ENCODE assay signal across 23 cellular contexts in the genomic region with DNA sequence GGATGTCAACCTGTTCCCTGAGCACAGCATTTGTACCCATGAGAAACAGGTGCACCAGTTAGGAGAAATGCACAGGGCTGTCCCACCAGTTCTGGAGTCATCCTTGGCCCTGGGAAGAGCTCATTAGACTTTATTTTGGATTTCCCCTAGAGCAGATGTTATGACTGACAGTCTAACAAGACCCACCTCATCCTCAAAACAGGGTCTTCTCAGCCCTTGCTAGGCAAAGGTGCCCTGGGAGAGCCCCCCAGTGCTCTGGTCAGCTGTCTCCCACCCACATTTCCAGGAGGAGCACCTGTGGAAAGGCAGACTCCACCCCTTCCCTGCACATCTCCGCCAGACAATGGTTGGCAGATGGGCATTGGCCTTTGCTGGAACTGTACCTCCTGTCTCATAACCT. TPM values are rescaled to one million over a fixed set of nuclear protein-coding genes. Genes with fewer than 3 reads are reported as not detected.
DNase-seq lines count a peak whose midpoint lies in the region; ATAC-seq and TF ChIP-seq lines count a peak whose summit lies in the region.
"Had no signal": no experiment of that assay in that cellular context is flagged by ENCODE, and none has a peak within 500 bp of the region (broad histone marks: within the 10 kb centered on the region; RNA-seq: fewer than 3 reads in every experiment).

No MANE protein-coding gene starts in this region.

- no peak overlapping the region for H3K4me3 Mint-ChIP-seq in T-helper 1 cell treated with Interleukin-12 subunit alpha and Interleukin-12 subunit beta and Interleukin-4 antibody, amounts not matched to agents 30 μg/mL and 1 μg/mL, for 36 hours
- peak overlapping the region; percentile 84 to 99 (median 98) for H3K4me3 Mint-ChIP-seq in CD4-positive, CD25-positive, alpha-beta regulatory T cell
- H3K4me3 Mint-ChIP-seq in activated naive CD8-positive, alpha-beta T cell treated with anti-CD3 and anti-CD28 coated beads, Interleukin-2, amount 10 ng/mL, durations not matched to agents 7 days and 5 days: no peak overlapping the region
- H3K4me3 Mint-ChIP-seq in nephron: peak overlapping the region in 2 of 3 experiments; percentile 92 to 95

- H3K36me3 ChIP-seq in CD4-positive, CD25-positive, alpha-beta regulatory T cell (ENCODE audit: control insufficient read depth, insufficient read depth, low read length): peaks cover 13% of the 10 kb centered on the region
- H3K36me3 ChIP-seq in gastroesophageal sphincter: peaks cover 0 to 5% of the 10 kb centered on the region in 2 donors
- no peaks in the 10 kb centered on the region for H3K36me3 ChIP-seq in prostate gland
- H3K36me3 ChIP-seq: pancreas, right atrium auricular region, SJSA1, thyroid gland had no signal

- TF ChIP-seq POLR2A in gastroesophageal sphincter (IDR thresholded peaks at IDR 0.05) (peak in 1 of 2 donors; percentile 2), prostate gland (IDR thresholded peaks at IDR 0.05) (no peak)

- H3K9me3 Mint-ChIP-seq in T-helper 1 cell treated with Interleukin-12 subunit alpha and Interleukin-12 subunit beta and Interleukin-4 antibody, amounts not matched to agents 30 μg/mL and 1 μg/mL, for 36 hours: no peaks in the 10 kb centered on the region
- H3K9me3 Mint-ChIP-seq in CD4-positive, CD25-positive, alpha-beta regulatory T cell: no peaks in the 10 kb centered on the region
- no peaks in the 10 kb centered on the region for H3K9me3 Mint-ChIP-seq in activated naive CD8-positive, alpha-beta T cell treated with anti-CD3 and anti-CD28 coated beads, Interleukin-2, amount 10 ng/mL, durations not matched to agents 7 days and 5 days
- no peaks in the 10 kb centered on the region for H3K9me3 Mint-ChIP-seq in nephron
- H3K9me3 Mint-ChIP-seq: activated naive CD4-positive, alpha-beta T cell treated with anti-CD3 and anti-CD28 coated beads, Interleukin-2, amount 50 U/mL, for 72 hours had no signal

- POLR2A ChIA-PET in activated naive CD8-positive, alpha-beta T cell treated with anti-CD3 and anti-CD28 coated beads, Interleukin-2, amount 10 ng/mL, durations not matched to agents 7 days and 5 days (lab: Charles Lee): interaction anchor here (1.0 to 2.1 kb wide), 2 partner anchors 83 to 193 kb away, joined by 5 to 7 read pairs; partner anchors contain the start of gene SP140L

- TF ChIP-seq CTCF in nephron (IDR thresholded peaks at IDR 0.05; ENCODE audit: unreplicated experiment in 3 of 3) (no peak), gastroesophageal sphincter (IDR thresholded peaks at IDR 0.05) (no peak), prostate gland (IDR thresholded peaks at IDR 0.05) (no peak)

- H3K27ac ChIP-seq in CD4-positive, CD25-positive, alpha-beta regulatory T cell (ENCODE audit: insufficient read depth, low read length, poor library complexity, severe bottlenecking): no peak overlapping the region
- H3K27ac ChIP-seq in gastroesophageal sphincter: peak overlapping the region in 1 of 4 donors; percentile 18
- no peak overlapping the region for H3K27ac ChIP-seq in prostate gland
- H3K27ac ChIP-seq: 22Rv1, SJSA1 had no signal

- DNase-seq in T-helper 1 cell (no peak), NCI-H1048 (lab: John Stamatoyannopoulos, UW) (no peak), prostate gland (ENCODE audit: low spot score) (no peak)
- no peak for DNase-seq in CD4-positive, CD25-positive, alpha-beta regulatory T cell
- no peak for DNase-seq in activated naive CD8-positive, alpha-beta T cell treated with anti-CD3 and anti-CD28 coated beads, Interleukin-2, amount 10 ng/mL, durations not matched to agents 7 days and 5 days
- DNase-seq: central memory CD4-positive, alpha-beta T cell; dermis blood vessel endothelial cell; mesendoderm; NCI-H187 treated with DMSO at 0.1 percent for 48 hours; NCI-H526 treated with DMSO at 0.1 percent for 48 hours; pancreas; stimulated activated CD4-positive, alpha-beta T cell treated with anti-CD3 and anti-CD28 coated beads, Interleukin-12 subunit alpha, Interleukin-12 subunit beta, amount 100 ng/mL, for 4 hours; stimulated activated CD4-positive, alpha-beta T cell treated with anti-CD3 and anti-CD28 coated beads, Interleukin-4, amount 100 ng/mL, for 4 hours; stimulated activated naive CD8-positive, alpha-beta T cell treated with anti-CD3 and anti-CD28 coated beads, Interleukin-15, Interleukin-2, amounts not matched to agents 100 U/mL and 50 U/mL, for 24 hours; thyroid gland had no signal

- H3K27ac Mint-ChIP-seq in T-helper 1 cell treated with Interleukin-12 subunit alpha and Interleukin-12 subunit beta and Interleukin-4 antibody, amounts not matched to agents 30 μg/mL and 1 μg/mL, for 36 hours: peak overlapping the region; percentile 26
- H3K27ac Mint-ChIP-seq in CD4-positive, CD25-positive, alpha-beta regulatory T cell: peak overlapping the region; percentile 100
- H3K27ac Mint-ChIP-seq in activated naive CD8-positive, alpha-beta T cell treated with anti-CD3 and anti-CD28 coated beads, Interleukin-2, amount 10 ng/mL, durations not matched to agents 7 days and 5 days: peak overlapping the region; percentile 100
- no peak overlapping the region for H3K27ac Mint-ChIP-seq in nephron

- no peak for ATAC-seq in CD4-positive, CD25-positive, alpha-beta regulatory T cell (ENCODE audit: low read depth in 2 of 2)
- no peak for ATAC-seq in activated naive CD8-positive, alpha-beta T cell treated with anti-CD3 and anti-CD28 coated beads, Interleukin-2, amount 10 ng/mL, durations not matched to agents 7 days and 5 days (ENCODE audit: low read depth)
- no peak for ATAC-seq in gastroesophageal sphincter
- ATAC-seq: activated naive CD4-positive, alpha-beta T cell treated with anti-CD3 and anti-CD28 coated beads, Interleukin-2, amount 50 U/mL, for 72 hours; left colon; pancreas; stimulated activated naive CD8-positive, alpha-beta T cell treated with anti-CD3 and anti-CD28 coated beads, Interleukin-15, Interleukin-2, amounts not matched to agents 100 U/mL and 50 U/mL, for 24 hours had no signal

- no peaks in the 10 kb centered on the region for H3K9me3 ChIP-seq in CD4-positive, CD25-positive, alpha-beta regulatory T cell (ENCODE audit: control insufficient read depth in 2 of 2, low read length in 2 of 2)
- H3K9me3 ChIP-seq in gastroesophageal sphincter (no peaks in the 10 kb centered on the region), prostate gland (no peaks in the 10 kb centered on the region)
- H3K9me3 ChIP-seq: pancreas, right atrium auricular region, SJSA1, thyroid gland had no signal

- intact Hi-C loops in prostate gland (cut with DNase I): loop anchor here (10.0 kb wide), 1 partner anchor 305 kb away; the partner anchor contains the start of gene CAB39

- TF ChIP-seq EP300 in gastroesophageal sphincter (IDR thresholded peaks at IDR 0.05): no peak

- H3K4me1 ChIP-seq in CD4-positive, CD25-positive, alpha-beta regulatory T cell (ENCODE audit: control insufficient read depth, insufficient read depth, low read length, poor library complexity, severe bottlenecking): peaks cover 41% of the 10 kb centered on the region
- H3K4me1 ChIP-seq in gastroesophageal sphincter (peaks cover 0 to 45% (median 24%) of the 10 kb centered on the region in 3 donors), prostate gland (replicated peaks) (peaks cover 6% of the 10 kb centered on the region)
- H3K4me1 ChIP-seq: pancreas had no signal

- no peaks in the 10 kb centered on the region for H3K27me3 Mint-ChIP-seq in T-helper 1 cell treated with Interleukin-12 subunit alpha and Interleukin-12 subunit beta and Interleukin-4 antibody, amounts not matched to agents 30 μg/mL and 1 μg/mL, for 36 hours (ENCODE audit: low read depth)
- H3K27me3 Mint-ChIP-seq in CD4-positive, CD25-positive, alpha-beta regulatory T cell: no peaks in the 10 kb centered on the region
- no peaks in the 10 kb centered on the region for H3K27me3 Mint-ChIP-seq in activated naive CD8-positive, alpha-beta T cell treated with anti-CD3 and anti-CD28 coated beads, Interleukin-2, amount 10 ng/mL, durations not matched to agents 7 days and 5 days
- H3K27me3 Mint-ChIP-seq in nephron (ENCODE audit: low read depth): peaks cover 36% of the 10 kb centered on the region

- 83 to 100% methylated on average over 1 of the region's 1 CpG for WGBS in gastroesophageal sphincter (ENCODE audit: low coverage in 1 of 2), 2 donors
- WGBS in prostate gland: 88% methylated on average over 1 of the region's 1 CpG

- no peaks in the 10 kb centered on the region for H3K27me3 ChIP-seq in CD4-positive, CD25-positive, alpha-beta regulatory T cell (ENCODE audit: control insufficient read depth, insufficient read depth, low read length)
- H3K27me3 ChIP-seq in gastroesophageal sphincter: no peaks in the 10 kb centered on the region
- no peaks in the 10 kb centered on the region for H3K27me3 ChIP-seq in prostate gland (replicated peaks; ENCODE audit: insufficient read depth)
- H3K27me3 ChIP-seq: pancreas, right atrium auricular region, SJSA1, thyroid gland had no signal

- H3K4me3 ChIP-seq in CD4-positive, CD25-positive, alpha-beta regulatory T cell (ENCODE audit: low read depth, low read length): no peak overlapping the region
- H3K4me3 ChIP-seq in gastroesophageal sphincter (no peak overlapping the region), prostate gland (no peak overlapping the region)

- peaks cover 61% of the 10 kb centered on the region for H3K4me1 Mint-ChIP-seq in T-helper 1 cell treated with Interleukin-12 subunit alpha and Interleukin-12 subunit beta and Interleukin-4 antibody, amounts not matched to agents 30 μg/mL and 1 μg/mL, for 36 hours (ENCODE audit: low read depth)
- H3K4me1 Mint-ChIP-seq in CD4-positive, CD25-positive, alpha-beta regulatory T cell: peaks cover 16 to 72% (median 47%) of the 10 kb centered on the region in 4 donors
- peaks cover 63% of the 10 kb centered on the region for H3K4me1 Mint-ChIP-seq in activated naive CD8-positive, alpha-beta T cell treated with anti-CD3 and anti-CD28 coated beads, Interleukin-2, amount 10 ng/mL, durations not matched to agents 7 days and 5 days
- no peaks in the 10 kb centered on the region for H3K4me1 Mint-ChIP-seq in nephron

- peaks cover 33% of the 10 kb centered on the region for H3K36me3 Mint-ChIP-seq in T-helper 1 cell treated with Interleukin-12 subunit alpha and Interleukin-12 subunit beta and Interleukin-4 antibody, amounts not matched to agents 30 μg/mL and 1 μg/mL, for 36 hours (ENCODE audit: low read depth)
- H3K36me3 Mint-ChIP-seq in CD4-positive, CD25-positive, alpha-beta regulatory T cell: peaks cover 17% of the 10 kb centered on the region
- peaks cover 29% of the 10 kb centered on the region for H3K36me3 Mint-ChIP-seq in activated naive CD8-positive, alpha-beta T cell treated with anti-CD3 and anti-CD28 coated beads, Interleukin-2, amount 10 ng/mL, durations not matched to agents 7 days and 5 days
- no peaks in the 10 kb centered on the region for H3K36me3 Mint-ChIP-seq in nephron (ENCODE audit: low read depth)

RNA-seq across cellular contexts. Expression of gene SP100, which starts 5.7 kb away (rescaled TPM):
- 335 TPM for total RNA-seq in CD4-positive, CD25-positive, alpha-beta regulatory T cell
- 100 to 1,000 TPM; 116 to 130 (median 122) TPM for polyA plus RNA-seq in CD4-positive, CD25-positive, alpha-beta regulatory T cell
- 100 to 1,000 TPM; 301 to 314 TPM for total RNA-seq in activated naive CD8-positive, alpha-beta T cell treated with anti-CD3 and anti-CD28 coated beads, Interleukin-2, amount 10 ng/mL, durations not matched to agents 7 days and 5 days
- total RNA-seq in gastroesophageal sphincter (100 to 1,000 TPM in 1 of 4 donors, 10 to 100 TPM in 3; 70.1 to 102 (median 92.5) TPM), prostate gland (10 to 100 TPM; 51.6 to 69.0 TPM)

Comparison
In these comparisons a context has a peak if more than half of its experiments do, and no peak if none do; other contexts are left out.
1. H3K27ac Mint-ChIP-seq: peak in T-helper 1 cell treated with Interleukin-12 subunit alpha and Interleukin-12 subunit beta and Interleukin-4 antibody, amounts not matched to agents 30 μg/mL and 1 μg/mL, for 36 hours (single experiment), CD4-positive, CD25-positive, alpha-beta regulatory T cell (3 of 3) and activated naive CD8-positive, alpha-beta T cell treated with anti-CD3 and anti-CD28 coated beads, Interleukin-2, amount 10 ng/mL, durations not matched to agents 7 days and 5 days (single experiment); none in nephron (0 of 3).
2. H3K4me3 Mint-ChIP-seq: peak in CD4-positive, CD25-positive, alpha-beta regulatory T cell (4 of 4) and nephron (2 of 3); none in T-helper 1 cell treated with Interleukin-12 subunit alpha and Interleukin-12 subunit beta and Interleukin-4 antibody, amounts not matched to agents 30 μg/mL and 1 μg/mL, for 36 hours (single experiment) and activated naive CD8-positive, alpha-beta T cell treated with anti-CD3 and anti-CD28 coated beads, Interleukin-2, amount 10 ng/mL, durations not matched to agents 7 days and 5 days (single experiment).